Comparison of ENCODE assay signal across 20 cellular contexts in the genomic region with DNA sequence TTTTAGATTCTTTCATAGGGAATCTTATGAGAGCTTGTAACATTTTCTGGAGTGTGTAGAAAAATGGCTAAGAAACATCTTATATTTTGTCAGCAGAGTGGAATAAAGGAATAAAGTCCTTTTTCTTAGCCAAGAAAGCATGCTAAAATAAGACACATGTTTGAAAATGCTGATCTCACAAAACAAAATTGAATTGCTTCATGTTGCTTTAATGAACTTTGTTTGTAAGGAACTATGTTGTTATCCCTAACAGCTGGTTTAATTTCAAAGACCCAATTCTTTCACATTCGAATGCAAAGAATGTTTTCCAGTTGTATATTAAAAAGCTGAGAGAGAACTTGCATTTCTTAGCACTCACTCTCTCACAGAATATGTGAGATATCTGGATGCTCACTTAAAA.
"Had no signal": no experiment of that assay in that cellular context is flagged by ENCODE, and none has a peak within 500 bp of the region (broad histone marks: within the 10 kb centered on the region; RNA-seq: fewer than 3 reads in every experiment).

No MANE protein-coding gene starts in this region.

- H3K4me3 ChIP-seq: esophagus squamous epithelium, lower lobe of right lung, transverse colon, uterus had no signal

- H3K4me1 Mint-ChIP-seq: activated naive CD4-positive, alpha-beta T cell treated with anti-CD3 and anti-CD28 coated beads, Interleukin-2, amount 10 ng/mL, durations not matched to agents 7 days and 5 days; activated naive CD8-positive, alpha-beta T cell treated with anti-CD3 and anti-CD28 coated beads, Interleukin-2, amount 50 U/mL, for 24 hours; naive thymus-derived CD8-positive, alpha-beta T cell had no signal

- H3K27me3 Mint-ChIP-seq: activated naive CD4-positive, alpha-beta T cell treated with anti-CD3 and anti-CD28 coated beads, Interleukin-2, amount 10 ng/mL, durations not matched to agents 7 days and 5 days; activated naive CD8-positive, alpha-beta T cell treated with anti-CD3 and anti-CD28 coated beads, Interleukin-2, amount 50 U/mL, for 24 hours; naive thymus-derived CD8-positive, alpha-beta T cell had no signal

- DNase-seq: activated CD4-positive, alpha-beta T cell treated with anti-CD3 and anti-CD28 coated beads, Interleukin-2, amount 50 U/mL, for 1 hour; activated CD4-positive, CD25-positive, alpha-beta regulatory T cell treated with anti-CD3 and anti-CD28 coated beads, Interleukin-2, amount 50 U/mL, for 72 hours; activated CD8-positive, alpha-beta memory T cell treated with anti-CD3 and anti-CD28 coated beads, Interleukin-2, amount 50 U/mL, for 48 hours; activated effector memory CD4-positive, alpha-beta T cell treated with Interleukin-2 at 50 U/mL for 16 hours; activated naive CD4-positive, alpha-beta T cell treated with anti-CD3 and anti-CD28 coated beads, Interleukin-2, amount 10 ng/mL, durations not matched to agents 7 days and 5 days; activated naive CD8-positive, alpha-beta T cell treated with anti-CD3 and anti-CD28 coated beads, Interleukin-2, amount 50 U/mL, for 24 hours; activated T-cell treated with anti-CD3 and anti-CD28 coated beads, Interleukin-2, amount 50 U/mL, for 48 hours; aorta; cortex of kidney; effector CD4-positive, alpha-beta T cell; esophagus squamous epithelium; lower lobe of right lung; naive thymus-derived CD8-positive, alpha-beta T cell; stimulated activated CD4-positive, alpha-beta T cell treated with anti-CD3 and anti-CD28 coated beads, Interleukin-2, amount 100 ng/mL, for 24 hours; stimulated activated naive CD4-positive, alpha-beta T cell treated with Interleukin-2 at 50 U/mL for 16 hours; T-helper 2 cell; transverse colon; uterus had no signal

- H3K27me3 ChIP-seq: esophagus squamous epithelium, transverse colon, uterus had no signal

- H3K36me3 ChIP-seq: esophagus squamous epithelium, lower lobe of right lung, transverse colon, uterus had no signal

- H3K9me3 ChIP-seq: esophagus squamous epithelium, lower lobe of right lung, transverse colon, uterus had no signal

- H3K27ac ChIP-seq: esophagus squamous epithelium, lower lobe of right lung, VCaP had no signal

- H3K9me3 Mint-ChIP-seq: activated naive CD4-positive, alpha-beta T cell treated with anti-CD3 and anti-CD28 coated beads, Interleukin-2, amount 10 ng/mL, durations not matched to agents 7 days and 5 days; activated naive CD8-positive, alpha-beta T cell treated with anti-CD3 and anti-CD28 coated beads, Interleukin-2, amount 50 U/mL, for 24 hours had no signal

- H3K4me3 Mint-ChIP-seq: activated naive CD4-positive, alpha-beta T cell treated with anti-CD3 and anti-CD28 coated beads, Interleukin-2, amount 10 ng/mL, durations not matched to agents 7 days and 5 days; activated naive CD8-positive, alpha-beta T cell treated with anti-CD3 and anti-CD28 coated beads, Interleukin-2, amount 50 U/mL, for 24 hours; naive thymus-derived CD8-positive, alpha-beta T cell had no signal

- ATAC-seq: activated naive CD8-positive, alpha-beta T cell treated with anti-CD3 and anti-CD28 coated beads, Interleukin-2, amount 50 U/mL, for 24 hours; lower lobe of right lung; naive thymus-derived CD8-positive, alpha-beta T cell had no signal

- H3K36me3 Mint-ChIP-seq: activated naive CD4-positive, alpha-beta T cell treated with anti-CD3 and anti-CD28 coated beads, Interleukin-2, amount 10 ng/mL, durations not matched to agents 7 days and 5 days; naive thymus-derived CD8-positive, alpha-beta T cell had no signal

- H3K27ac Mint-ChIP-seq: activated naive CD4-positive, alpha-beta T cell treated with anti-CD3 and anti-CD28 coated beads, Interleukin-2, amount 10 ng/mL, durations not matched to agents 7 days and 5 days; activated naive CD8-positive, alpha-beta T cell treated with anti-CD3 and anti-CD28 coated beads, Interleukin-2, amount 50 U/mL, for 24 hours; naive thymus-derived CD8-positive, alpha-beta T cell; progenitor cell of endocrine pancreas had no signal
